In genomic region chr3:135995766-135996165, GRCh38 we compare ENCODE assay signal across 21 cellular contexts.
"Had no signal": no experiment of that assay in that cellular context is flagged by ENCODE, and none has a peak within 500 bp of the region (broad histone marks: within the 10 kb centered on the region; RNA-seq: fewer than 3 reads in every experiment).

No MANE protein-coding gene starts in this region.

- H2AFZ ChIP-seq: hepatocyte had no signal

- H3K4me3 ChIP-seq: gastrocnemius medialis, hepatocyte, right atrium auricular region, transverse colon had no signal

- H3K36me3 ChIP-seq: gastrocnemius medialis, neutrophil, right atrium auricular region, transverse colon had no signal

- DNase-seq: activated CD4-positive, alpha-beta T cell treated with anti-CD3 and anti-CD28 coated beads for 1 hour; activated CD4-positive, alpha-beta T cell treated with anti-CD3 and anti-CD28 coated beads, Interleukin-2, amount 10 ng/mL, durations not matched to agents 7 days and 5 days; activated CD8-positive, alpha-beta T cell treated with anti-CD3 and anti-CD28 coated beads for 36 hours; activated naive CD8-positive, alpha-beta T cell treated with anti-CD3 and anti-CD28 coated beads, Interleukin-2, amount 50 U/mL, for 24 hours; activated T-cell treated with anti-CD3 and anti-CD28 coated beads, Interleukin-2, amount 50 U/mL, for 48 hours; caudate nucleus; cortex of kidney; effector memory CD8-positive, alpha-beta T cell; erythroblast; gastrocnemius medialis; kidney; naive B cell; nephron progenitor cell; stimulated activated CD4-positive, alpha-beta T cell treated with anti-CD3 and anti-CD28 coated beads, Interleukin-2, amount 100 ng/mL, for 48 hours; stimulated activated naive CD4-positive, alpha-beta T cell treated with Interleukin-2 at 50 U/mL for 16 hours; T-helper 2 cell; transverse colon had no signal

- ATAC-seq: activated CD8-positive, alpha-beta T cell treated with anti-CD3 and anti-CD28 coated beads for 36 hours; activated naive CD8-positive, alpha-beta T cell treated with anti-CD3 and anti-CD28 coated beads, Interleukin-2, amount 50 U/mL, for 24 hours; effector memory CD8-positive, alpha-beta T cell; gastrocnemius medialis; WTC11 had no signal

- H3K9me3 ChIP-seq: gastrocnemius medialis, neutrophil, right atrium auricular region, transverse colon had no signal

- H3K27ac ChIP-seq: gastrocnemius medialis, hepatocyte, neutrophil, right atrium auricular region had no signal

- H3K27me3 ChIP-seq: gastrocnemius medialis, hepatocyte, neutrophil, right atrium auricular region, transverse colon had no signal
